ENCODE assay signal across 14 cellular contexts in the genomic region with DNA sequence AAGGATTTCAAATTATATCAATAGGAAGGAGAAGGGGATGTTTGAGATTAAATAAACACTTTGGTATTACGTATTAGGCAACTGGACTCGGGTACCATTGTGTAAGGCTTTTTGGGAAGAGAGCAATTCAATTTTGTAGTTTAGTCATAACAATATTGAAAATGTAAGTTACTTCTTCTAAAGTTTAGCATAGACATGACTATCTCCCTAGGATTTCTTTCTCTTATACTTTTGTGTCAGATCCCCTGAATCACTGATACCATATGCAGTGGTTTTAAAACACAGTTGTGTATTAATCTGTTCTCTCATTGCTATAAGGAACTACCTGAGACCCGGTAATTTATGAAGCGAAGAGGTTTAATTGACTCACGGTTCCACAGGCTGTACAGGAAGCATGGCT.
DNase-seq lines count a peak whose midpoint lies in the region; ATAC-seq and TF ChIP-seq lines count a peak whose summit lies in the region.
"Had no signal": no experiment of that assay in that cellular context is flagged by ENCODE, and none has a peak within 500 bp of the region (broad histone marks: within the 10 kb centered on the region; RNA-seq: fewer than 3 reads in every experiment).

No MANE protein-coding gene starts in this region.

- POLR2A ChIA-PET in WTC11 (lab: Charles Lee): no interaction called here

- H3K4me1 ChIP-seq in gastroesophageal sphincter (peaks cover 0 to 21% (median 7%) of the 10 kb centered on the region in 3 donors), spleen (peaks cover 7 to 17% (median 15%) of the 10 kb centered on the region in 6 donors)

- peaks cover 7% of the 10 kb centered on the region for H3K9me3 Mint-ChIP-seq in T-helper 2 cell treated with Interferon-gamma antibody and Interleukin-4, amounts not matched to agents 5 μg/mL and 100 μg/mL, for 36 hours
- no peaks in the 10 kb centered on the region for H3K9me3 Mint-ChIP-seq in WTC11

- TF ChIP-seq CTCF in SU-DHL-6 (IDR thresholded peaks at IDR 0.05; ENCODE audit: insufficient read depth, low read length, poor library complexity, severe bottlenecking) (no peak), gastroesophageal sphincter (IDR thresholded peaks at IDR 0.05) (no peak), spleen (IDR thresholded peaks at IDR 0.05 in 8 of 11, conservative IDR thresholded peaks at IDR 0.05 in 3 of 11) (no peak), WTC11 (IDR thresholded peaks at IDR 0.05) (no peak)

- whole genome bisulfite sequencing in gastroesophageal sphincter (ENCODE audit: low coverage in 1 of 2), 2 donors: 78 to 81% methylated on average over 3 to 4 of the region's 5 CpGs
- 39 to 61% (median 43%) methylated on average over 5 of the region's 5 CpGs for WGBS in spleen, 5 donors

- H3K79me2 ChIP-seq in SU-DHL-6 (ENCODE audit: insufficient read depth, low read length): no peaks in the 10 kb centered on the region

- H3F3A ChIP-seq in SU-DHL-6 (ENCODE audit: insufficient read depth): no peaks in the 10 kb centered on the region

- H3K27ac ChIP-seq in SU-DHL-6 (ENCODE audit: low read depth, low read length) (no peak overlapping the region), gastroesophageal sphincter (peak overlapping the region in 3 of 4 donors; percentile 3 to 68 (median 46)), spleen (peak overlapping the region; percentile 23 to 80 (median 72))
- H3K27ac ChIP-seq: A549 had no signal

- H3K36me3 ChIP-seq in SU-DHL-6 (ENCODE audit: low read length): no peaks in the 10 kb centered on the region
- no peaks in the 10 kb centered on the region for H3K36me3 ChIP-seq in gastroesophageal sphincter
- H3K36me3 ChIP-seq in spleen: no peaks in the 10 kb centered on the region
- H3K36me3 ChIP-seq: adrenal gland had no signal

- H3K4me2 ChIP-seq in SU-DHL-6 (ENCODE audit: low read depth, low read length, poor library complexity, severe bottlenecking): no peak overlapping the region
- H3K4me2 ChIP-seq: A549 had no signal

- no peaks in the 10 kb centered on the region for H3K9me3 ChIP-seq in SU-DHL-6 (ENCODE audit: insufficient read depth, low read length)
- no peaks in the 10 kb centered on the region for H3K9me3 ChIP-seq in gastroesophageal sphincter
- H3K9me3 ChIP-seq in spleen: peaks cover 0 to 7% (median 0%) of the 10 kb centered on the region in 8 donors
- H3K9me3 ChIP-seq: A549, adrenal gland, mucosa of descending colon had no signal

- H3K4me1 Mint-ChIP-seq in T-helper 2 cell treated with Interferon-gamma antibody and Interleukin-4, amounts not matched to agents 5 μg/mL and 100 μg/mL, for 36 hours (ENCODE audit: low read depth): peaks cover 20% of the 10 kb centered on the region
- H3K4me1 Mint-ChIP-seq in WTC11: peaks cover 29% of the 10 kb centered on the region

- peak overlapping the region; percentile 64 for H3K27ac Mint-ChIP-seq in T-helper 2 cell treated with Interferon-gamma antibody and Interleukin-4, amounts not matched to agents 5 μg/mL and 100 μg/mL, for 36 hours
- H3K27ac Mint-ChIP-seq in WTC11: no peak overlapping the region
- H3K27ac Mint-ChIP-seq: H9 had no signal

- peaks cover 6% of the 10 kb centered on the region for H3K36me3 Mint-ChIP-seq in T-helper 2 cell treated with Interferon-gamma antibody and Interleukin-4, amounts not matched to agents 5 μg/mL and 100 μg/mL, for 36 hours (ENCODE audit: low read depth)
- H3K36me3 Mint-ChIP-seq in WTC11: no peaks in the 10 kb centered on the region

- no peaks in the 10 kb centered on the region for H4K20me1 ChIP-seq in SU-DHL-6 (ENCODE audit: low read depth, low read length)

- no peaks in the 10 kb centered on the region for H3K27me3 Mint-ChIP-seq in T-helper 2 cell treated with Interferon-gamma antibody and Interleukin-4, amounts not matched to agents 5 μg/mL and 100 μg/mL, for 36 hours (ENCODE audit: low read depth)
- H3K27me3 Mint-ChIP-seq in WTC11 (ENCODE audit: low read depth): peaks cover 24% of the 10 kb centered on the region

- H3K4me3 Mint-ChIP-seq in T-helper 2 cell treated with Interferon-gamma antibody and Interleukin-4, amounts not matched to agents 5 μg/mL and 100 μg/mL, for 36 hours: peak overlapping the region; percentile 59
- no peak overlapping the region for H3K4me3 Mint-ChIP-seq in WTC11
- H3K4me3 Mint-ChIP-seq: H9 had no signal

- no peak overlapping the region for H3K4me3 ChIP-seq in SU-DHL-6 (ENCODE audit: insufficient read depth, low read length, poor library complexity, severe bottlenecking)
- no peak overlapping the region for H3K4me3 ChIP-seq in gastroesophageal sphincter
- peak overlapping the region in 1 of 8 donors; percentile 16 for H3K4me3 ChIP-seq in spleen
- H3K4me3 ChIP-seq: A549, adrenal gland, mucosa of descending colon had no signal

- no peak for DNase-seq in T-helper 2 cell treated with Interferon-gamma antibody and Interleukin-4, amounts not matched to agents 5 μg/mL and 100 μg/mL, for 36 hours (ENCODE audit: low spot score)
- DNase-seq in T-helper 2 cell: no peak
- DNase-seq in spleen: no peak
- DNase-seq in WTC11 (ENCODE audit: low spot score): no peak
- DNase-seq: H9, mucosa of descending colon, NCI-H2029 treated with DMSO at 0.1 percent for 48 hours, PC-3 had no signal

- no peak for ATAC-seq in gastroesophageal sphincter
- ATAC-seq in WTC11: no peak
- no peak for ATAC-seq in HG03565 (IDR thresholded peaks at IDR 0.05; ENCODE audit: unreplicated experiment)
- no peak for ATAC-seq in HG03280 (IDR thresholded peaks at IDR 0.05; ENCODE audit: unreplicated experiment)
- ATAC-seq: A549, PC-3 had no signal

- no peak for TF ChIP-seq EP300 in gastroesophageal sphincter (IDR thresholded peaks at IDR 0.05)

- H3K27me3 ChIP-seq in SU-DHL-6 (ENCODE audit: low read length) (no peaks in the 10 kb centered on the region), gastroesophageal sphincter (no peaks in the 10 kb centered on the region), spleen (replicated peaks in 1 of 7) (no peaks in the 10 kb centered on the region)
- H3K27me3 ChIP-seq: adrenal gland had no signal

- no peaks in the 10 kb centered on the region for H3K9me2 ChIP-seq in SU-DHL-6 (replicated peaks; ENCODE audit: insufficient read depth, low read length)

- no peak for TF ChIP-seq POLR2A in gastroesophageal sphincter (IDR thresholded peaks at IDR 0.05)
- TF ChIP-seq POLR2A in spleen (IDR thresholded peaks at IDR 0.05): no peak

- no peak overlapping the region for H3K9ac ChIP-seq in SU-DHL-6 (ENCODE audit: low read length)

- H2AFZ ChIP-seq in SU-DHL-6 (ENCODE audit: low read depth, low read length, severe bottlenecking): peak overlapping the region; percentile 45

- CTCF ChIA-PET in WTC11 (lab: Charles Lee): no interaction called here

- intact Hi-C loops in spleen (cut with DNase I; ENCODE audit: low total_unique reads): no loop called here

TF ChIP-seq in WTC11, 78 proteins besides CTCF, POLR2A, EP300 and RAD21 (continues in another document):
- TF ChIP-seq ZNF121 (CRISPR knock-in tag; IDR thresholded peaks at IDR 0.05) (no peak), CREM (CRISPR knock-in tag; IDR thresholded peaks at IDR 0.05) (no peak), KAT7 (CRISPR knock-in tag; IDR thresholded peaks at IDR 0.05; ENCODE audit: borderline replicate concordance) (no peak), ATF1 (CRISPR knock-in tag; IDR thresholded peaks at IDR 0.05) (no peak)
- TF ChIP-seq, protein P1, sequence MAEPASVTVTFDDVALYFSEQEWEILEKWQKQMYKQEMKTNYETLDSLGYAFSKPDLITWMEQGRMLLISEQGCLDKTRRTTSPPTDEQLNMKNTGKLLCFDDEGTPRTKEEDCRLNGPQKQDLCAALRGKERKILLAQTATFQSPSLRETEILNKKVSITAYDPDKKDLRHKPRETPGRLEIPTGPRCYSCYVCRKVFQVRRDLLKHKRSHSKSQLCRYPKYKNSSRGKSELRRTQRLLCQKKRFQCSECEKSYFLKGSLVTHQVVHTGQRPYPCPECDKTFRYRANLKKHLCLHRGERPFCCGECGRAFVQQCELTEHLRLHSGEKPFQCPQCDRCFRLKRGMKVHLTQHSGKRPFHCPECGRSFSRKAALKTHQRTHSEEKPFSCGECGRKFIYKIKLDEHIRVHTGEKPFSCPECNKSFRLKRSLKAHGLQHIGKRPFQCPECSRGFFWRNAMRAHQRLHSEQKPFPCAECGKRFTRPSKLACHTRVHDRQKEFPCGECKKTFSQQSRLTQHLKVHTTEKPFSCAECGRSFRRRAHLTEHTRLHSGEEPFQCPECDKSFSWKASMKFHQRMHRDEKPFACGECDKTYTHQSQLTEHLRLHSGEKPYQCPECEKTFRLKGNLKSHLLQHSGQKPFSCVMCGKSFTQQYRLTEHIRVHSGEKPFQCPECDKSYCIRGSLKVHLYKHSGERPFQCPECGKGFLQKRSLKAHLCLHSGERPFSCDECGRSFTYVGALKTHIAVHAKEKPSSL (CRISPR knock-in tag; conservative IDR thresholded peaks at IDR 0.05): no peak
- TF ChIP-seq, protein P2, sequence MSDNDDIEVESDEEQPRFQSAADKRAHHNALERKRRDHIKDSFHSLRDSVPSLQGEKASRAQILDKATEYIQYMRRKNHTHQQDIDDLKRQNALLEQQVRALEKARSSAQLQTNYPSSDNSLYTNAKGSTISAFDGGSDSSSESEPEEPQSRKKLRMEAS (CRISPR knock-in tag; IDR thresholded peaks at IDR 0.05): no peak
- TF ChIP-seq, protein P3, sequence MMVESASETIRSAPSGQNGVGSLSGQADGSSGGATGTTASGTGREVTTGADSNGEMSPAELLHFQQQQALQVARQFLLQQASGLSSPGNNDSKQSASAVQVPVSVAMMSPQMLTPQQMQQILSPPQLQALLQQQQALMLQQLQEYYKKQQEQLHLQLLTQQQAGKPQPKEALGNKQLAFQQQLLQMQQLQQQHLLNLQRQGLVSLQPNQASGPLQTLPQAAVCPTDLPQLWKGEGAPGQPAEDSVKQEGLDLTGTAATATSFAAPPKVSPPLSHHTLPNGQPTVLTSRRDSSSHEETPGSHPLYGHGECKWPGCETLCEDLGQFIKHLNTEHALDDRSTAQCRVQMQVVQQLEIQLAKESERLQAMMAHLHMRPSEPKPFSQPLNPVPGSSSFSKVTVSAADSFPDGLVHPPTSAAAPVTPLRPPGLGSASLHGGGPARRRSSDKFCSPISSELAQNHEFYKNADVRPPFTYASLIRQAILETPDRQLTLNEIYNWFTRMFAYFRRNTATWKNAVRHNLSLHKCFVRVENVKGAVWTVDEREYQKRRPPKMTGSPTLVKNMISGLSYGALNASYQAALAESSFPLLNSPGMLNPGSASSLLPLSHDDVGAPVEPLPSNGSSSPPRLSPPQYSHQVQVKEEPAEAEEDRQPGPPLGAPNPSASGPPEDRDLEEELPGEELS (CRISPR knock-in tag; IDR thresholded peaks at IDR 0.05): no peak
- TF ChIP-seq, protein P4, sequence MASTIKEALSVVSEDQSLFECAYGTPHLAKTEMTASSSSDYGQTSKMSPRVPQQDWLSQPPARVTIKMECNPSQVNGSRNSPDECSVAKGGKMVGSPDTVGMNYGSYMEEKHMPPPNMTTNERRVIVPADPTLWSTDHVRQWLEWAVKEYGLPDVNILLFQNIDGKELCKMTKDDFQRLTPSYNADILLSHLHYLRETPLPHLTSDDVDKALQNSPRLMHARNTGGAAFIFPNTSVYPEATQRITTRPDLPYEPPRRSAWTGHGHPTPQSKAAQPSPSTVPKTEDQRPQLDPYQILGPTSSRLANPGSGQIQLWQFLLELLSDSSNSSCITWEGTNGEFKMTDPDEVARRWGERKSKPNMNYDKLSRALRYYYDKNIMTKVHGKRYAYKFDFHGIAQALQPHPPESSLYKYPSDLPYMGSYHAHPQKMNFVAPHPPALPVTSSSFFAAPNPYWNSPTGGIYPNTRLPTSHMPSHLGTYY (CRISPR knock-in tag; IDR thresholded peaks at IDR 0.05): no peak
